ENCODE assay signal across 17 cellular contexts in genomic region chr2:112701092-112701491, GRCh38. TPM values are rescaled to one million over a fixed set of nuclear protein-coding genes. Genes with fewer than 3 reads are reported as not detected.
A peak's percentile ranks its signal among the peaks of the same experiment; 100 is the strongest.
DNase-seq lines count a peak whose midpoint lies in the region; ATAC-seq, FAIRE-seq and TF ChIP-seq lines count a peak whose summit lies in the region.
"Had no signal": no experiment of that assay in that cellular context is flagged by ENCODE, and none has a peak within 500 bp of the region (broad histone marks: within the 10 kb centered on the region; RNA-seq: fewer than 3 reads in every experiment).

No MANE protein-coding gene starts in this region.

- TF ChIP-seq RAD21 in HepG2 (CRISPR knock-in tag; IDR thresholded peaks at IDR 0.05), result no peak

- no TSS peak for BruUV-seq in HepG2 (replicated peaks; lab: Mats Ljungman, UMichigan)

- H3K9me3 ChIP-seq in right lobe of liver (no peaks in the 10 kb centered on the region), HepG2 (ENCODE audit: low read length) (no peaks in the 10 kb centered on the region)
- H3K9me3 ChIP-seq: vagina had no signal

- H3K4me2 ChIP-seq in HepG2 (ENCODE audit: low read depth, low read length), result no peak overlapping the region

- H3K4me3 Mint-ChIP-seq in naive B cell, result peak overlapping the region in 5 of 8 donors; percentile 26 to 84 (median 66)

- TF ChIP-seq CTCF in right lobe of liver (IDR thresholded peaks at IDR 0.05) (no peak), HepG2 (CRISPR knock-in tag; IDR thresholded peaks at IDR 0.05) (no peak)

- H2AFZ ChIP-seq in HepG2 (ENCODE audit: low read length), result no peak overlapping the region

- CTCF ChIA-PET in HepG2 (lab: Yijun Ruan, JAX; ENCODE audit: low intra/inter-chr PET ratio, low total read pairs), result no interaction called here

- peak overlapping the region; percentile 64 to 93 (median 88) for H3K27ac Mint-ChIP-seq in naive B cell

- H3K9ac ChIP-seq in HepG2 (ENCODE audit: insufficient read depth, low read depth, low read length), result no peak overlapping the region

- 60% methylated on average over 8 of the region's 9 CpGs for WGBS in right lobe of liver (ENCODE audit: insufficient coverage, low coverage, low lambda C conversion rate, missing lambda C conversion rate)
- 73% methylated on average over 9 of the region's 9 CpGs for WGBS in HepG2 (ENCODE audit: low lambda C conversion rate)

- TF ChIP-seq EP300 in HepG2 (IDR thresholded peaks at IDR 0.05; ENCODE audit: low read depth in 2 of 2, low read length in 2 of 2) (no peak), HepG2 (CRISPR knock-in tag; IDR thresholded peaks at IDR 0.05; ENCODE audit: borderline replicate concordance) (no peak)

- no peaks in the 10 kb centered on the region for H3K36me3 Mint-ChIP-seq in naive B cell

- POLR2A ChIA-PET in HepG2 (lab: Yijun Ruan, JAX), result no interaction called here

- no peak for TF ChIP-seq POLR2A in right lobe of liver (IDR thresholded peaks at IDR 0.05)
- TF ChIP-seq POLR2A in HepG2 (IDR thresholded peaks at IDR 0.05; ENCODE audit: insufficient read depth in 1 of 2, low read depth in 2 of 2, low read length in 2 of 2), result no peak

- DNase-seq in right lobe of liver, result peak in 1 of 3 donors; percentile 39
- no peak for DNase-seq in HepG2 (ENCODE audit: low spot score)
- peak; percentile 16 for DNase-seq in amniotic epithelial cell (ENCODE audit: low read depth)
- no peak for DNase-seq in naive B cell
- no peak for DNase-seq in NAMALWA (ENCODE audit: low spot score)
- DNase-seq in NCI-H748 (lab: John Stamatoyannopoulos, UW; ENCODE audit: unreplicated experiment), result no peak
- DNase-seq in amniotic stem cell (lab: John Stamatoyannopoulos, UW), result no peak
- DNase-seq: activated CD4-positive, alpha-beta T cell treated with anti-CD3 and anti-CD28 coated beads, Interleukin-2, amount 50 U/mL, for 4 hours; activated naive CD4-positive, alpha-beta T cell treated with Interleukin-2 at 50 U/mL for 16 hours; DND-41; left cardiac atrium; NCI-H2171 treated with DMSO at 0.1 percent for 48 hours had no signal

- H3K27ac ChIP-seq in right lobe of liver (peak overlapping the region; percentile 1 to 54 (median 7)), HepG2 (ENCODE audit: extremely low read length, insufficient read depth, low read length) (no peak overlapping the region)
- H3K27ac ChIP-seq: vagina had no signal

- H3K4me1 ChIP-seq in right lobe of liver, result no peaks in the 10 kb centered on the region
- H3K4me1 ChIP-seq in HepG2 (ENCODE audit: insufficient read depth, low read length), result no peaks in the 10 kb centered on the region
- H3K4me1 ChIP-seq: vagina had no signal

- ATAC-seq in right lobe of liver, result peak; percentile 47 to 77 (median 62)
- ATAC-seq in HepG2, result no peak
- ATAC-seq in naive B cell (ENCODE audit: low read depth in 2 of 2), result peak in 1 of 2 donors; percentile 22
- no peak for ATAC-seq in HG02852 (IDR thresholded peaks at IDR 0.05; ENCODE audit: unreplicated experiment)

- in situ Hi-C loops in HepG2 (cut with HindIII; ENCODE audit: extremely low pct_ligation_motif_present, low pct_unique_long_range_greater_than_20kb), result no loop called here

- peaks cover 40 to 54% (median 48%) of the 10 kb centered on the region in 3 donors for H3K4me1 Mint-ChIP-seq in naive B cell

- intact Hi-C loops in right lobe of liver (cut with DNase I) (no loop called here), HepG2 (cut with micrococcal nuclease; ENCODE audit: unreplicated experiment) (no loop called here)

- no peaks in the 10 kb centered on the region for H3K79me2 ChIP-seq in HepG2 (ENCODE audit: insufficient read depth, low read length)

- H4K20me1 ChIP-seq in HepG2 (ENCODE audit: insufficient read depth, low read length), result no peaks in the 10 kb centered on the region

- H3K36me3 ChIP-seq in right lobe of liver (no peaks in the 10 kb centered on the region), HepG2 (replicated peaks in 1 of 2; ENCODE audit: control insufficient read depth in 1 of 2, insufficient read depth in 2 of 2, low read length in 2 of 2) (no peaks in the 10 kb centered on the region)
- H3K36me3 ChIP-seq: vagina had no signal

- H3K4me3 ChIP-seq in right lobe of liver (no peak overlapping the region), HepG2 (replicated peaks in 1 of 3; ENCODE audit: insufficient read depth in 1 of 3, low read depth in 2 of 3, low read length in 3 of 3) (no peak overlapping the region)
- H3K4me3 ChIP-seq: vagina had no signal

- H3K27me3 Mint-ChIP-seq in naive B cell, result no peaks in the 10 kb centered on the region

- FAIRE-seq in HepG2 (lab: Jason Lieb, UNC), result no peak
- FAIRE-seq: bronchial epithelial cell, endometrium had no signal

- no peaks in the 10 kb centered on the region for H3K27me3 ChIP-seq in right lobe of liver
- peaks cover 0 to 5% of the 10 kb centered on the region in 2 experiments; a peak in 1 of 5 replicates for H3K27me3 ChIP-seq in HepG2 (ENCODE audit: control insufficient read depth in 1 of 2, insufficient read depth in 2 of 2, low read length in 2 of 2)
- H3K27me3 ChIP-seq: vagina had no signal

- H3K9me3 Mint-ChIP-seq in naive B cell, result no peaks in the 10 kb centered on the region

TF ChIP-seq in HepG2, 621 proteins besides CTCF, POLR2A, EP300 and RAD21 (continues in another document):
- TF ChIP-seq NFKBIZ (CRISPR knock-in tag; IDR thresholded peaks at IDR 0.05) (no peak), FOSL2 (CRISPR knock-in tag; IDR thresholded peaks at IDR 0.05) (no peak), PREB (CRISPR knock-in tag; IDR thresholded peaks at IDR 0.05) (no peak), NFRKB (IDR thresholded peaks at IDR 0.05) (no peak), XRCC5 (optimal IDR thresholded peaks at IDR 0.05; ENCODE audit: low read length) (no peak), HNRNPL (IDR thresholded peaks at IDR 0.05; ENCODE audit: low read depth, low read length) (no peak)

RNA-seq across cellular contexts. Expression of gene NT5DC4, which starts 19.7 kb away (rescaled TPM):
- total RNA-seq in right lobe of liver (not detected), HepG2 (2016; rRNA removed; fragmentation: Illumina TruSeq; extraction: Trizol) (2.4 and 4.2 TPM in 2 replicates)
- 0.30 and 0.35 TPM in 2 replicates for total RNA-seq in HepG2 (2016; cell fraction: cytosol; rRNA removed; fragmentation: Illumina TruSeq; extraction: Trizol; ENCODE audit: low read depth)
- 0.24 and 3.4 TPM in 2 replicates for total RNA-seq in HepG2 (2016; cell fraction: insoluble cytoplasmic fraction; rRNA removed; fragmentation: Illumina TruSeq; extraction: Trizol)
- 2.8 and 6.4 TPM in 2 replicates for total RNA-seq in HepG2 (2016; cell fraction: membrane; rRNA removed; fragmentation: Illumina TruSeq; extraction: Trizol)
- 2.9 and 7.5 TPM in 2 replicates for total RNA-seq in HepG2 (2016; cell fraction: nucleus; rRNA removed; fragmentation: Illumina TruSeq; extraction: Trizol)
- polyA plus RNA-seq in HepG2 (2011; rRNA removed) (0.04 and 0.07 TPM in 2 replicates), naive B cell (ENCODE audit: low read depth in 6 of 6) (not detected)
- not detected in 2 replicates for polyA plus RNA-seq in HepG2 (2011; cell fraction: cytosol; rRNA removed)
- 0.14 TPM in 2 replicates for polyA plus RNA-seq in HepG2 (2011; cell fraction: nucleus; rRNA removed)
- 0.30 TPM in 1 of 2 replicates, not detected in the other for polyA plus RNA-seq in HepG2 (2012)
- 0.94 and 5.4 TPM in 2 replicates for polyA plus RNA-seq in HepG2 (2016; cell fraction: cytosol; fragmentation: Illumina TruSeq; extraction: Trizol; ENCODE audit: low read depth)
- polyA plus RNA-seq in HepG2 (2016; cell fraction: insoluble cytoplasmic fraction; fragmentation: Illumina TruSeq; extraction: Trizol; ENCODE audit: low read depth), result 0.35 and 2.3 TPM in 2 replicates
- 0.14 and 0.24 TPM in 2 replicates for polyA plus RNA-seq in HepG2 (2016; cell fraction: membrane; fragmentation: Illumina TruSeq; extraction: Trizol; ENCODE audit: low read depth)
- polyA plus RNA-seq in HepG2 (2016; cell fraction: nucleus; fragmentation: Illumina TruSeq; extraction: Trizol; ENCODE audit: insufficient read depth, low read depth), result 0.69 and 1.0 TPM in 2 replicates
- polyA minus RNA-seq in HepG2 (2011; rRNA and poly(A)+ RNA removed; ENCODE audit: low replicate concordance), result not detected in 2 replicates
- polyA minus RNA-seq in HepG2 (2011; cell fraction: cytosol; rRNA and poly(A)+ RNA removed), result not detected in 2 replicates
- polyA minus RNA-seq in HepG2 (2011; cell fraction: nucleus; rRNA and poly(A)+ RNA removed), result 1.7 TPM in 1 of 2 replicates, not detected in the other
- total RNA-seq: bronchial epithelial cell; left cardiac atrium; T-helper 1 cell treated with Interleukin-12 subunit alpha and Interleukin-12 subunit beta and Interleukin-4 antibody, amounts not matched to agents 30 ng/mL and 1 ng/mL, for 36 hours; vagina had no signal

RNA-seq across cellular contexts. Expression of gene SLC20A1, which starts 55.4 kb away (rescaled TPM):
- total RNA-seq in right lobe of liver (100 to 1,000 TPM in 1 of 6 experiments, 10 to 100 TPM in 5; 14.3 to 103 (median 26.8) TPM), HepG2 (2016; rRNA removed; fragmentation: Illumina TruSeq; extraction: Trizol) (60.1 and 85.9 TPM in 2 replicates)
- total RNA-seq in HepG2 (2016; cell fraction: cytosol; rRNA removed; fragmentation: Illumina TruSeq; extraction: Trizol; ENCODE audit: low read depth), result 12.7 and 13.6 TPM in 2 replicates
- 58.0 and 89.3 TPM in 2 replicates for total RNA-seq in HepG2 (2016; cell fraction: insoluble cytoplasmic fraction; rRNA removed; fragmentation: Illumina TruSeq; extraction: Trizol)
- 41.9 and 44.0 TPM in 2 replicates for total RNA-seq in HepG2 (2016; cell fraction: membrane; rRNA removed; fragmentation: Illumina TruSeq; extraction: Trizol)
- 130 and 144 TPM in 2 replicates for total RNA-seq in HepG2 (2016; cell fraction: nucleus; rRNA removed; fragmentation: Illumina TruSeq; extraction: Trizol)
- polyA plus RNA-seq in HepG2 (2011; rRNA removed) (54.0 and 70.6 TPM in 2 replicates), naive B cell (ENCODE audit: low read depth in 6 of 6) (10 to 100 TPM in 5 of 6 donors, 1 to 10 TPM in 1; 6.5 to 19.3 (median 13.1) TPM)
- polyA plus RNA-seq in HepG2 (2011; cell fraction: cytosol; rRNA removed), result 47.5 and 83.7 TPM in 2 replicates
- polyA plus RNA-seq in HepG2 (2011; cell fraction: nucleus; rRNA removed), result 80.6 and 124 TPM in 2 replicates
- polyA plus RNA-seq in HepG2 (2012), result 121 and 142 TPM in 2 replicates
- polyA plus RNA-seq in HepG2 (2016; cell fraction: cytosol; fragmentation: Illumina TruSeq; extraction: Trizol; ENCODE audit: low read depth), result 7.3 and 8.2 TPM in 2 replicates
- 42.8 and 44.4 TPM in 2 replicates for polyA plus RNA-seq in HepG2 (2016; cell fraction: insoluble cytoplasmic fraction; fragmentation: Illumina TruSeq; extraction: Trizol; ENCODE audit: low read depth)
- 21.0 and 21.5 TPM in 2 replicates for polyA plus RNA-seq in HepG2 (2016; cell fraction: membrane; fragmentation: Illumina TruSeq; extraction: Trizol; ENCODE audit: low read depth)
- polyA plus RNA-seq in HepG2 (2016; cell fraction: nucleus; fragmentation: Illumina TruSeq; extraction: Trizol; ENCODE audit: insufficient read depth, low read depth), result 155 and 157 TPM in 2 replicates
- 36.0 and 75.9 TPM in 2 replicates for polyA minus RNA-seq in HepG2 (2011; rRNA and poly(A)+ RNA removed; ENCODE audit: low replicate concordance)
- polyA minus RNA-seq in HepG2 (2011; cell fraction: cytosol; rRNA and poly(A)+ RNA removed), result 63.7 and 90.7 TPM in 2 replicates
- 154 and 209 TPM in 2 replicates for polyA minus RNA-seq in HepG2 (2011; cell fraction: nucleus; rRNA and poly(A)+ RNA removed)

Comparison
In these comparisons a context has a peak if more than half of its experiments do, and no peak if none do; other contexts are left out.
1. ATAC-seq: peak in right lobe of liver (4 of 4); none in HepG2 (single experiment) and HG02852 (single experiment).